Comparison of ENCODE assay signal across 1 cellular context in genomic region chr19:2691951-2692350, GRCh38.
TF ChIP-seq lines count a peak whose summit lies in the region.

No MANE protein-coding gene starts in this region.

TF ChIP-seq in GM12878, 131 proteins besides CTCF, POLR2A, EP300 and RAD21 (continued from another document):
- TF ChIP-seq, protein P1, sequence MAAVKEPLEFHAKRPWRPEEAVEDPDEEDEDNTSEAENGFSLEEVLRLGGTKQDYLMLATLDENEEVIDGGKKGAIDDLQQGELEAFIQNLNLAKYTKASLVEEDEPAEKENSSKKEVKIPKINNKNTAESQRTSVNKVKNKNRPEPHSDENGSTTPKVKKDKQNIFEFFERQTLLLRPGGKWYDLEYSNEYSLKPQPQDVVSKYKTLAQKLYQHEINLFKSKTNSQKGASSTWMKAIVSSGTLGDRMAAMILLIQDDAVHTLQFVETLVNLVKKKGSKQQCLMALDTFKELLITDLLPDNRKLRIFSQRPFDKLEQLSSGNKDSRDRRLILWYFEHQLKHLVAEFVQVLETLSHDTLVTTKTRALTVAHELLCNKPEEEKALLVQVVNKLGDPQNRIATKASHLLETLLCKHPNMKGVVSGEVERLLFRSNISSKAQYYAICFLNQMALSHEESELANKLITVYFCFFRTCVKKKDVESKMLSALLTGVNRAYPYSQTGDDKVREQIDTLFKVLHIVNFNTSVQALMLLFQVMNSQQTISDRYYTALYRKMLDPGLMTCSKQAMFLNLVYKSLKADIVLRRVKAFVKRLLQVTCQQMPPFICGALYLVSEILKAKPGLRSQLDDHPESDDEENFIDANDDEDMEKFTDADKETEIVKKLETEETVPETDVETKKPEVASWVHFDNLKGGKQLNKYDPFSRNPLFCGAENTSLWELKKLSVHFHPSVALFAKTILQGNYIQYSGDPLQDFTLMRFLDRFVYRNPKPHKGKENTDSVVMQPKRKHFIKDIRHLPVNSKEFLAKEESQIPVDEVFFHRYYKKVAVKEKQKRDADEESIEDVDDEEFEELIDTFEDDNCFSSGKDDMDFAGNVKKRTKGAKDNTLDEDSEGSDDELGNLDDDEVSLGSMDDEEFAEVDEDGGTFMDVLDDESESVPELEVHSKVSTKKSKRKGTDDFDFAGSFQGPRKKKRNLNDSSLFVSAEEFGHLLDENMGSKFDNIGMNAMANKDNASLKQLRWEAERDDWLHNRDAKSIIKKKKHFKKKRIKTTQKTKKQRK (IDR thresholded peaks at IDR 0.05; ENCODE audit: low read depth, low read length): no peak
- TF ChIP-seq GABPA (IDR thresholded peaks at IDR 0.05; ENCODE audit: low read depth) (no peak), NR2F1 (conservative IDR thresholded peaks at IDR 0.05) (no peak), RUNX3 (IDR thresholded peaks at IDR 0.05; ENCODE audit: low read length) (no peak), YBX1 (IDR thresholded peaks at IDR 0.05) (no peak), RB1 (IDR thresholded peaks at IDR 0.05; ENCODE audit: borderline replicate concordance) (no peak), BHLHE40 (IDR thresholded peaks at IDR 0.05; ENCODE audit: borderline replicate concordance in 1 of 2, low read depth in 2 of 2, low read length in 1 of 2) (no peak), LARP7 (IDR thresholded peaks at IDR 0.05) (no peak), TCF12 (IDR thresholded peaks at IDR 0.05; ENCODE audit: low read depth, low read length) (no peak), KAT2A (conservative IDR thresholded peaks at IDR 0.05; ENCODE audit: control insufficient read depth, low read depth, low read length) (no peak), ZNF207 (IDR thresholded peaks at IDR 0.05; ENCODE audit: borderline replicate concordance) (no peak), IKZF1 (conservative IDR thresholded peaks at IDR 0.05) (no peak), NKRF (conservative IDR thresholded peaks at IDR 0.05) (no peak), SRF (IDR thresholded peaks at IDR 0.05; ENCODE audit: low read depth in 2 of 2, low read length in 2 of 2) (no peak), DPF2 (IDR thresholded peaks at IDR 0.05) (no peak), NFYA (IDR thresholded peaks at IDR 0.05; ENCODE audit: borderline replicate concordance, low read depth, low read length) (no peak), ZNF622 (IDR thresholded peaks at IDR 0.05) (no peak)
- TF ChIP-seq, protein P2, sequence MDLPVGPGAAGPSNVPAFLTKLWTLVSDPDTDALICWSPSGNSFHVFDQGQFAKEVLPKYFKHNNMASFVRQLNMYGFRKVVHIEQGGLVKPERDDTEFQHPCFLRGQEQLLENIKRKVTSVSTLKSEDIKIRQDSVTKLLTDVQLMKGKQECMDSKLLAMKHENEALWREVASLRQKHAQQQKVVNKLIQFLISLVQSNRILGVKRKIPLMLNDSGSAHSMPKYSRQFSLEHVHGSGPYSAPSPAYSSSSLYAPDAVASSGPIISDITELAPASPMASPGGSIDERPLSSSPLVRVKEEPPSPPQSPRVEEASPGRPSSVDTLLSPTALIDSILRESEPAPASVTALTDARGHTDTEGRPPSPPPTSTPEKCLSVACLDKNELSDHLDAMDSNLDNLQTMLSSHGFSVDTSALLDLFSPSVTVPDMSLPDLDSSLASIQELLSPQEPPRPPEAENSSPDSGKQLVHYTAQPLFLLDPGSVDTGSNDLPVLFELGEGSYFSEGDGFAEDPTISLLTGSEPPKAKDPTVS (IDR thresholded peaks at IDR 0.05; ENCODE audit: low read depth, low read length): no peak
